ENCODE assay signal across 11 cellular contexts in genomic region chr5:158590936-158591863, GRCh38.
A peak's percentile ranks its signal among the peaks of the same experiment; 100 is the strongest.
DNase-seq lines count a peak whose midpoint lies in the region; ATAC-seq lines count a peak whose summit lies in the region.
"Had no signal": no experiment of that assay in that cellular context is flagged by ENCODE, and none has a peak within 500 bp of the region (broad histone marks: within the 10 kb centered on the region; RNA-seq: fewer than 3 reads in every experiment).

No MANE protein-coding gene starts in this region.

- H3K4me3 ChIP-seq in HUES64 (ENCODE audit: low read length), result no peak overlapping the region
- H3K4me3 ChIP-seq in adipocyte (ENCODE audit: low read length), result no peak overlapping the region

- WGBS in HUES64, result 24% methylated on average over 7 of the region's 7 CpGs

- H3K4me1 ChIP-seq in HUES64 (ENCODE audit: insufficient read depth, low read length) (peaks cover 19% of the 10 kb centered on the region), adipocyte (ENCODE audit: control insufficient read depth, insufficient read depth, low read length) (peaks cover 12% of the 10 kb centered on the region)

- DNase-seq in A172 (ENCODE audit: low spot score) (peak; percentile 35), adipocyte (ENCODE audit: low read depth) (peak; percentile 74), iPS-NIHi11 (ENCODE audit: low spot score) (peak; percentile 40), NCI-H187 treated with DMSO at 0.1 percent for 48 hours (lab: John Stamatoyannopoulos, UW) (no peak)
- DNase-seq in stimulated activated CD4-positive, alpha-beta T cell treated with anti-CD3 and anti-CD28 coated beads, Interleukin-4, amount 100 ng/mL, for 4 hours, result no peak
- DNase-seq in activated CD4-positive, alpha-beta T cell treated with anti-CD3 and anti-CD28 coated beads, Interleukin-2, amount 50 U/mL, for 4 hours, result no peak
- DNase-seq: MV-4-11, T-helper 2 cell had no signal

- H3K9ac ChIP-seq in HUES64 (ENCODE audit: low read depth, low read length), result peak overlapping the region; percentile 4; the same call in 1 of the 2 replicates
- H3K9ac ChIP-seq in adipocyte (ENCODE audit: low read length), result no peak overlapping the region

- H3K36me3 ChIP-seq in HUES64 (ENCODE audit: insufficient read depth, low read length), result no peaks in the 10 kb centered on the region
- H3K36me3 ChIP-seq in adipocyte (ENCODE audit: control insufficient read depth, insufficient read depth, low read length, severe bottlenecking), result no peaks in the 10 kb centered on the region
- H3K36me3 ChIP-seq: neutrophil had no signal

- no peaks in the 10 kb centered on the region for H3K9me3 ChIP-seq in HUES64 (ENCODE audit: insufficient read depth, low read depth, low read length)
- no peaks in the 10 kb centered on the region for H3K9me3 ChIP-seq in adipocyte (ENCODE audit: control insufficient read depth, low read length)
- H3K9me3 ChIP-seq: neutrophil had no signal

- H3K27ac ChIP-seq in HUES64 (ENCODE audit: low read depth, low read length), result peak overlapping the region; percentile 79
- H3K27ac ChIP-seq: neutrophil had no signal

- H3K27me3 ChIP-seq in HUES64 (ENCODE audit: insufficient read depth, low read length) (no peaks in the 10 kb centered on the region), adipocyte (replicated peaks; ENCODE audit: control insufficient read depth, insufficient read depth, low read length) (no peaks in the 10 kb centered on the region)

- ATAC-seq in GM19397 (IDR thresholded peaks at IDR 0.05; ENCODE audit: unreplicated experiment), result no peak

Comparison
In these comparisons a context has a peak if more than half of its experiments do, and no peak if none do; other contexts are left out.
1. DNase-seq: peak in A172 (single experiment), adipocyte (single experiment) and iPS-NIHi11 (single experiment); none in stimulated activated CD4-positive, alpha-beta T cell treated with anti-CD3 and anti-CD28 coated beads, Interleukin-4, amount 100 ng/mL, for 4 hours (0 of 2), NCI-H187 treated with DMSO at 0.1 percent for 48 hours (single experiment) and activated CD4-positive, alpha-beta T cell treated with anti-CD3 and anti-CD28 coated beads, Interleukin-2, amount 50 U/mL, for 4 hours (0 of 2).